ENCODE assay signal across 26 cellular contexts in genomic region chr4:73528171-73528570, GRCh38. TPM values are rescaled to one million over a fixed set of nuclear protein-coding genes. Genes with fewer than 3 reads are reported as not detected.
DNase-seq lines count a peak whose midpoint lies in the region; ATAC-seq and TF ChIP-seq lines count a peak whose summit lies in the region.
"Had no signal": no experiment of that assay in that cellular context is flagged by ENCODE, and none has a peak within 500 bp of the region (broad histone marks: within the 10 kb centered on the region; RNA-seq: fewer than 3 reads in every experiment).

No MANE protein-coding gene starts in this region.

- no peaks in the 10 kb centered on the region for H3K36me3 Mint-ChIP-seq in CD8-positive, alpha-beta T cell
- H3K36me3 Mint-ChIP-seq: CD4-positive, alpha-beta memory T cell had no signal

- no peak overlapping the region for H3K4me3 ChIP-seq in choroid plexus epithelial cell (ENCODE audit: low read depth, low read length)
- no peak overlapping the region for H3K4me3 ChIP-seq in CD8-positive, alpha-beta T cell (ENCODE audit: low read depth, low read length)
- H3K4me3 ChIP-seq: BLaER1 treated with 17β-estradiol and CSF1 and Interleukin-3, amounts not matched to agents 10 nM and 100 nM; GM23338; HAP-1; Peyer's patch; SJSA1 had no signal

- H3K9me3 ChIP-seq in CD8-positive, alpha-beta T cell (ENCODE audit: low read length): no peaks in the 10 kb centered on the region
- H3K9me3 ChIP-seq: BLaER1 treated with 17β-estradiol and CSF1 and Interleukin-3, amounts not matched to agents 10 nM and 100 nM; HAP-1; Peyer's patch; SJSA1 had no signal

- intact Hi-C loops in CD8-positive, alpha-beta T cell (cut with DNase I, micrococcal nuclease): no loop called here

- H3K36me3 ChIP-seq in CD8-positive, alpha-beta T cell (ENCODE audit: insufficient read depth, low read length): no peaks in the 10 kb centered on the region
- H3K36me3 ChIP-seq: BLaER1 treated with 17β-estradiol and CSF1 and Interleukin-3, amounts not matched to agents 10 nM and 100 nM; HAP-1; Peyer's patch; SJSA1 had no signal

- no peaks in the 10 kb centered on the region for H3K27me3 ChIP-seq in CD8-positive, alpha-beta T cell (ENCODE audit: insufficient read depth, low read length)
- H3K27me3 ChIP-seq: BLaER1 treated with 17β-estradiol and CSF1 and Interleukin-3, amounts not matched to agents 10 nM and 100 nM; Peyer's patch; SJSA1 had no signal

- POLR2A ChIA-PET in CD8-positive, alpha-beta T cell (lab: Charles Lee): no interaction called here

- H3K4me3 Mint-ChIP-seq in CD8-positive, alpha-beta T cell: no peak overlapping the region
- H3K4me3 Mint-ChIP-seq: CD4-positive, alpha-beta memory T cell; GM23338 had no signal

- no peaks in the 10 kb centered on the region for H3K9me3 Mint-ChIP-seq in CD8-positive, alpha-beta T cell
- H3K9me3 Mint-ChIP-seq: GM23338 had no signal

- no peak overlapping the region for H3K27ac ChIP-seq in CD8-positive, alpha-beta T cell (ENCODE audit: low read depth, low read length)
- H3K27ac ChIP-seq: BLaER1 treated with 17β-estradiol and CSF1 and Interleukin-3, amounts not matched to agents 10 nM and 100 nM; HL-60; Peyer's patch; SJSA1 had no signal

- TF ChIP-seq CTCF in choroid plexus epithelial cell (conservative IDR thresholded peaks at IDR 0.05; ENCODE audit: low read depth, low read length): no peak
- no peak for TF ChIP-seq CTCF in CD8-positive, alpha-beta T cell (IDR thresholded peaks at IDR 0.05)

- H3K27ac Mint-ChIP-seq in CD8-positive, alpha-beta T cell: no peak overlapping the region
- H3K27ac Mint-ChIP-seq: CD4-positive, alpha-beta memory T cell; GM23338 had no signal

- CTCF ChIA-PET in CD8-positive, alpha-beta T cell (lab: Charles Lee): no interaction called here

- DNase-seq in amniotic epithelial cell (ENCODE audit: low read depth) (peak; percentile 47), choroid plexus epithelial cell (ENCODE audit: low read depth) (peak; percentile 6), inferior parietal cortex (ENCODE audit: extremely low spot score) (peak; percentile 58), superior temporal gyrus (ENCODE audit: extremely low spot score) (peak; percentile 35), AG08396 (ENCODE audit: low spot score) (no peak), SW 1271 (lab: John Stamatoyannopoulos, UW) (no peak)
- DNase-seq in CD8-positive, alpha-beta T cell: no peak
- DNase-seq: ACHN; CD4-positive, alpha-beta memory T cell; KBM-7; NCI-H1105; NCI-H146; NCI-H2029; NCI-H226; NCI-H510A treated with DMSO at 0.1 percent for 48 hours; NCI-H774; NK-92 treated with Interleukin-12 subunit alpha and Interleukin-12 subunit beta, amount 100 ng/mL, for 24 hours; Peyer's patch had no signal

- no peak for ATAC-seq in CD8-positive, alpha-beta T cell
- ATAC-seq: GM23338, Right ventricle myocardium inferior had no signal

- H3K4me1 ChIP-seq in CD8-positive, alpha-beta T cell (ENCODE audit: insufficient read depth, low read length): no peaks in the 10 kb centered on the region
- H3K4me1 ChIP-seq: BLaER1 treated with 17β-estradiol and CSF1 and Interleukin-3, amounts not matched to agents 10 nM and 100 nM; HAP-1; Peyer's patch; SJSA1 had no signal

- H3K4me1 Mint-ChIP-seq in CD8-positive, alpha-beta T cell (ENCODE audit: low read depth): no peaks in the 10 kb centered on the region
- H3K4me1 Mint-ChIP-seq: CD4-positive, alpha-beta memory T cell; GM23338 had no signal

- no peaks in the 10 kb centered on the region for H3K27me3 Mint-ChIP-seq in CD8-positive, alpha-beta T cell (ENCODE audit: low read depth)
- H3K27me3 Mint-ChIP-seq: CD4-positive, alpha-beta memory T cell had no signal

RNA-seq across cellular contexts. Expression of gene AFM, which starts 46.6 kb away (rescaled TPM):
- total RNA-seq in CD8-positive, alpha-beta T cell: not detected
- total RNA-seq: CD4-positive, alpha-beta memory T cell; Daoy; GM23338; HT-29; Peyer's patch; Right ventricle myocardium inferior; SJSA1 had no signal

Comparison
In these comparisons a context has a peak if more than half of its experiments do, and no peak if none do; other contexts are left out.
1. DNase-seq: peak in amniotic epithelial cell (single experiment), choroid plexus epithelial cell (single experiment), inferior parietal cortex (single experiment) and superior temporal gyrus (single experiment); none in AG08396 (single experiment), CD8-positive, alpha-beta T cell (0 of 7) and SW 1271 (0 of 2).